In genomic region chr9:3014164-3014563, GRCh38 we compare ENCODE assay signal across 20 cellular contexts.
A peak's percentile ranks its signal among the peaks of the same experiment; 100 is the strongest.
DNase-seq lines count a peak whose midpoint lies in the region; TF ChIP-seq lines count a peak whose summit lies in the region.
"Had no signal": no experiment of that assay in that cellular context is flagged by ENCODE, and none has a peak within 500 bp of the region (broad histone marks: within the 10 kb centered on the region; RNA-seq: fewer than 3 reads in every experiment).

No MANE protein-coding gene starts in this region.

- no peaks in the 10 kb centered on the region for H3K4me1 Mint-ChIP-seq in chondrocyte (ENCODE audit: low read depth)
- H3K4me1 Mint-ChIP-seq: CD4-positive, CD25-positive, alpha-beta regulatory T cell had no signal

- no peak overlapping the region for H3K4me3 Mint-ChIP-seq in chondrocyte (ENCODE audit: unreplicated experiment)
- H3K4me3 Mint-ChIP-seq: CD4-positive, CD25-positive, alpha-beta regulatory T cell; IgD-negative memory B cell; T-helper 2 cell treated with Interferon-gamma antibody and Interleukin-4, amounts not matched to agents 5 μg/mL and 100 μg/mL, for 36 hours had no signal

- H3K9me3 Mint-ChIP-seq in chondrocyte (ENCODE audit: low read depth), result no peaks in the 10 kb centered on the region
- H3K9me3 Mint-ChIP-seq: T-helper 2 cell treated with Interferon-gamma antibody and Interleukin-4, amounts not matched to agents 5 μg/mL and 100 μg/mL, for 36 hours had no signal

- H3K27ac Mint-ChIP-seq in chondrocyte (ENCODE audit: unreplicated experiment), result no peak overlapping the region
- H3K27ac Mint-ChIP-seq: CD4-positive, CD25-positive, alpha-beta regulatory T cell; IgD-negative memory B cell; T-helper 2 cell treated with Interferon-gamma antibody and Interleukin-4, amounts not matched to agents 5 μg/mL and 100 μg/mL, for 36 hours had no signal

- DNase-seq in DMS153 (lab: John Stamatoyannopoulos, UW) (peak; percentile 92), DMS53 treated with DMSO at 0.1 percent for 48 hours (lab: John Stamatoyannopoulos, UW; ENCODE audit: unreplicated experiment) (peak; percentile 17), NCI-H345 (lab: John Stamatoyannopoulos, UW) (peak; percentile 59), NCI-H69 (lab: John Stamatoyannopoulos, UW) (peak; percentile 31), G401 (ENCODE audit: low spot score) (no peak), midbrain (lab: John Stamatoyannopoulos, UW) (no peak), chondrocyte (ENCODE audit: low spot score) (no peak)
- DNase-seq: CD4-positive, CD25-positive, alpha-beta regulatory T cell; COR-L47; DND-41; MM.1S; NCI-H1105; NCI-H1436 treated with DMSO at 0.1 percent for 48 hours; NCI-H1930; NCI-H2171; NCI-H226; NCI-H82; T-helper 1 cell had no signal

- no peaks in the 10 kb centered on the region for H3K36me3 Mint-ChIP-seq in chondrocyte (ENCODE audit: low read depth)
- H3K36me3 Mint-ChIP-seq: CD4-positive, CD25-positive, alpha-beta regulatory T cell; IgD-negative memory B cell had no signal

- no peaks in the 10 kb centered on the region for H3K27me3 Mint-ChIP-seq in chondrocyte (ENCODE audit: low read depth)

- in situ Hi-C loops in G401 (cut with HindIII; ENCODE audit: low sequenced_read_pairs), result no loop called here

- TF ChIP-seq CTCF in chondrocyte (IDR thresholded peaks at IDR 0.05), result no peak

Comparison
In these comparisons a context has a peak if more than half of its experiments do, and no peak if none do; other contexts are left out.
1. DNase-seq: peak in DMS153 (single experiment), DMS53 treated with DMSO at 0.1 percent for 48 hours (single experiment), NCI-H345 (single experiment) and NCI-H69 (single experiment); none in G401 (single experiment), midbrain (single experiment) and chondrocyte (single experiment).